Comparison of ENCODE assay signal across 8 cellular contexts in genomic region chr18:56638232-56639093, GRCh38. TPM values are rescaled to one million over a fixed set of nuclear protein-coding genes. Genes with fewer than 3 reads are reported as not detected.
DNase-seq lines count a peak whose midpoint lies in the region; ATAC-seq and TF ChIP-seq lines count a peak whose summit lies in the region.

TXNL1 (minus strand) TSS chr18:56638592; CDS start chr18:56638440, 152 bp downstream.

- intact Hi-C loops in left lung (cut with DNase I) = no loop called here

- TF ChIP-seq CTCF in left lung (IDR thresholded peaks at IDR 0.05) = no peak

- H3K27me3 ChIP-seq in left lung = no peaks in the 10 kb centered on the region

- ATAC-seq in GM19395 (IDR thresholded peaks at IDR 0.05; ENCODE audit: unreplicated experiment) = peak; percentile 92
- peak; percentile 96 for ATAC-seq in HG03565 (IDR thresholded peaks at IDR 0.05; ENCODE audit: unreplicated experiment)
- ATAC-seq in left lung = peak; percentile 97

- H3K27ac ChIP-seq in left lung = peak within 1 kb of the TSS; percentile 94 to 98

- no peaks in the 10 kb centered on the region for H3K9me3 ChIP-seq in left lung

- H3K4me3 ChIP-seq in left lung = peak within 1 kb of the TSS; percentile 71 to 94

- peaks cover 12 to 38% of the 10 kb centered on the region in 2 donors for H3K4me1 ChIP-seq in left lung

- H3K36me3 ChIP-seq in left lung = peaks cover 0 to 4% of the 10 kb centered on the region in 2 donors

- DNase-seq in C1 segment of cervical spinal cord (lab: John Stamatoyannopoulos, UW) (peak; percentile 74 to 99 (median 96)), NCI-H774 (lab: John Stamatoyannopoulos, UW) (peak; percentile 98), dermis blood vessel endothelial cell (peak; percentile 99), left lung (peak; percentile 99 to 100)
- DNase-seq in activated CD4-positive, alpha-beta T cell treated with anti-CD3 and anti-CD28 coated beads, Interleukin-2, amount 50 U/mL, for 4 hours = peak; percentile 99 to 100
- peak; percentile 99 for DNase-seq in stimulated activated CD4-positive, alpha-beta T cell treated with anti-CD3 and anti-CD28 coated beads, Interleukin-2, amount 100 ng/mL, for 48 hours

RNA-seq across cellular contexts. Expression of gene TXNL1, which starts in this region (rescaled TPM):
- total RNA-seq in dermis blood vessel endothelial cell (51.6 and 76.3 TPM in 2 replicates), left lung (10 to 100 TPM; 54.3 to 62.0 TPM)

Comparison
In these comparisons a context has a peak if more than half of its experiments do, and no peak if none do; other contexts are left out.
1. Peak in every context shown above with its lines: DNase-seq, ATAC-seq, H3K4me3 ChIP-seq and H3K27ac ChIP-seq.